8 cellular contexts compared by ENCODE assay signal in genomic region chr6:56954389-56955170, GRCh38. TPM values are rescaled to one million over a fixed set of nuclear protein-coding genes. Genes with fewer than 3 reads are reported as not detected.
DNase-seq lines count a peak whose midpoint lies in the region; ATAC-seq and TF ChIP-seq lines count a peak whose summit lies in the region.

A gene with protein sequence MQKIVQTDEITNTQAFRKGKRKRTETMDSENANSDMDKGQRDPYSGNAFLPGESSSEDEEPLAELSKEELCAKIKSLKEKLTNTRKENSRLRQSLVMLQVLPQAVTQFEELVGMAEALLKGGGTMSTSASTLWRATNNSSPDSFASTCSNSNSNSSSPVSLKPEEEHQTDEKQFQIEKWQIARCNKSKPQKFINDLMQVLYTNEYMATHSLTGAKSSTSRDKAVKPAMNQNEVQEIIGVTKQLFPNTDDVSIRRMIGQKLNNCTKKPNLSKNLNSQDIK (plus strand): TSS chr6:56955107. CDS start chr6:56981811, 26,704 bp downstream.

- WGBS in urinary bladder: under 1% methylated on average over 110 of the region's 111 CpGs

- no peaks in the 10 kb centered on the region for H3K9me3 Mint-ChIP-seq in activated T-cell treated with anti-CD3 and anti-CD28 coated beads, Interleukin-2, amount 50 U/mL, for 72 hours
- H3K9me3 Mint-ChIP-seq in neural crest cell: no peaks in the 10 kb centered on the region

- H3K36me3 ChIP-seq in BLaER1: no peaks in the 10 kb centered on the region
- H3K36me3 ChIP-seq in urinary bladder (ENCODE audit: insufficient read depth): no peaks in the 10 kb centered on the region

- H4K20me1 ChIP-seq in BLaER1: no peaks in the 10 kb centered on the region

- peaks cover 87% of the 10 kb centered on the region for H3K27me3 Mint-ChIP-seq in activated T-cell treated with anti-CD3 and anti-CD28 coated beads, Interleukin-2, amount 50 U/mL, for 72 hours (ENCODE audit: low read depth)
- peaks cover 59% of the 10 kb centered on the region for H3K27me3 Mint-ChIP-seq in neural crest cell (ENCODE audit: low read depth)

- TF ChIP-seq POLR2A in GM18526 (IDR thresholded peaks at IDR 0.05; ENCODE audit: extremely low read depth, insufficient read length): peak; percentile 57

- H3K27ac ChIP-seq in BLaER1: peak within 1 kb of the TSS; percentile 90
- H3K27ac ChIP-seq in urinary bladder (ENCODE audit: low read depth): peak within 1 kb of the TSS; percentile 3

- peak within 1 kb of the TSS; percentile 91 to 97 for H3K4me3 Mint-ChIP-seq in activated T-cell treated with anti-CD3 and anti-CD28 coated beads, Interleukin-2, amount 50 U/mL, for 72 hours
- H3K4me3 Mint-ChIP-seq in neural crest cell: peak within 1 kb of the TSS; percentile 95

- peak within 1 kb of the TSS; percentile 74 for H3K4me2 ChIP-seq in BLaER1

- H3K4me1 ChIP-seq in BLaER1: peaks cover 20% of the 10 kb centered on the region
- H3K4me1 ChIP-seq in urinary bladder (ENCODE audit: insufficient read depth): no peaks in the 10 kb centered on the region

- no peaks in the 10 kb centered on the region for H3K9me3 ChIP-seq in BLaER1

- TF ChIP-seq CTCF in foreskin fibroblast (IDR thresholded peaks at IDR 0.05; ENCODE audit: low read depth, low read length) (no peak), neural crest cell (conservative IDR thresholded peaks at IDR 0.05) (no peak)

- H3K4me3 ChIP-seq in BLaER1 (peak within 1 kb of the TSS; percentile 77), foreskin fibroblast (ENCODE audit: low read depth in 1 of 2, low read length in 2 of 2) (peak within 1 kb of the TSS; percentile 90 to 93), urinary bladder (ENCODE audit: low read depth, low read length) (peak within 1 kb of the TSS; percentile 88)

- peak within 1 kb of the TSS; percentile 80 for H3K9ac ChIP-seq in BLaER1

- peak; percentile 40 for ATAC-seq in HG02970 (IDR thresholded peaks at IDR 0.05; ENCODE audit: low FRiP score, unreplicated experiment)
- ATAC-seq in activated T-cell treated with anti-CD3 and anti-CD28 coated beads, Interleukin-2, amount 50 U/mL, for 72 hours (replicated peaks in 1 of 2): peak; percentile 75 to 76

- DNase-seq in NCI-H226 (peak; percentile 85), foreskin fibroblast (peak; percentile 86 to 94), neural crest cell (ENCODE audit: low read depth, low spot score) (peak; percentile 30)
- DNase-seq in activated T-cell treated with anti-CD3 and anti-CD28 coated beads, Interleukin-2, amount 50 U/mL, for 72 hours: peak; percentile 48 to 64

- H3K36me3 Mint-ChIP-seq in activated T-cell treated with anti-CD3 and anti-CD28 coated beads, Interleukin-2, amount 50 U/mL, for 72 hours (ENCODE audit: insufficient read depth in 2 of 2): peaks cover 2 to 6% of the 10 kb centered on the region in 2 donors
- H3K36me3 Mint-ChIP-seq in neural crest cell (ENCODE audit: low read depth): no peaks in the 10 kb centered on the region

- peaks cover 14% of the 10 kb centered on the region for H3K27me3 ChIP-seq in BLaER1

- peaks cover 23% of the 10 kb centered on the region for H3K4me1 Mint-ChIP-seq in activated T-cell treated with anti-CD3 and anti-CD28 coated beads, Interleukin-2, amount 50 U/mL, for 72 hours (ENCODE audit: low read depth)
- H3K4me1 Mint-ChIP-seq in neural crest cell: peaks cover 29% of the 10 kb centered on the region

- H3K27ac Mint-ChIP-seq in activated T-cell treated with anti-CD3 and anti-CD28 coated beads, Interleukin-2, amount 50 U/mL, for 72 hours: peak within 1 kb of the TSS; percentile 32
- no peak within 1 kb of the TSS for H3K27ac Mint-ChIP-seq in neural crest cell (ENCODE audit: unreplicated experiment)

RNA-seq across cellular contexts. Expression of the gene that starts here (rescaled TPM):
- total RNA-seq in activated T-cell treated with anti-CD3 and anti-CD28 coated beads, Interleukin-2, amount 50 U/mL, for 72 hours: under 1 TPM; 0.32 to 0.48 TPM
- 1.8 and 2.3 TPM in 2 replicates for total RNA-seq in neural crest cell
- total RNA-seq in urinary bladder: 12.8 TPM
- polyA plus RNA-seq in urinary bladder: 3.3 TPM

Comparison
In these comparisons a context has a peak if more than half of its experiments do, and no peak if none do; other contexts are left out.
1. Peak in every context shown above with its lines: DNase-seq, ATAC-seq, H3K4me3 ChIP-seq and H3K27ac ChIP-seq.
2. Peak in DNase-seq and ATAC-seq in activated T-cell treated with anti-CD3 and anti-CD28 coated beads, Interleukin-2, amount 50 U/mL, for 72 hours; RNA of the gene not detected or under 1 TPM.
3. DNase-seq: peak in every context shown above with its lines; median percentile 90 in foreskin fibroblast; 85 in NCI-H226; 56 in activated T-cell treated with anti-CD3 and anti-CD28 coated beads, Interleukin-2, amount 50 U/mL, for 72 hours; 30 in neural crest cell.